8 cellular contexts compared by ENCODE assay signal in genomic region chr10:50540069-50540825, GRCh38.
A peak's percentile ranks its signal among the peaks of the same experiment; 100 is the strongest.
DNase-seq lines count a peak whose midpoint lies in the region; ATAC-seq, FAIRE-seq and TF ChIP-seq lines count a peak whose summit lies in the region.

No MANE protein-coding gene starts in this region.

- TF ChIP-seq CTCF in prostate gland (IDR thresholded peaks at IDR 0.05) (no peak), chondrocyte (IDR thresholded peaks at IDR 0.05) (no peak)

- H3K27ac ChIP-seq in prostate gland: no peak overlapping the region

- H3K4me3 Mint-ChIP-seq in activated naive CD8-positive, alpha-beta T cell treated with anti-CD3 and anti-CD28 coated beads, Interleukin-2, amount 50 U/mL, for 24 hours: peak overlapping the region; percentile 72
- H3K4me3 Mint-ChIP-seq in chondrocyte (ENCODE audit: unreplicated experiment): no peak overlapping the region

- H3K27ac Mint-ChIP-seq in activated naive CD8-positive, alpha-beta T cell treated with anti-CD3 and anti-CD28 coated beads, Interleukin-2, amount 50 U/mL, for 24 hours: peak overlapping the region; percentile 94
- no peak overlapping the region for H3K27ac Mint-ChIP-seq in chondrocyte (ENCODE audit: unreplicated experiment)

- peak; percentile 9 for DNase-seq in Daoy (ENCODE audit: low read depth)
- DNase-seq in activated naive CD8-positive, alpha-beta T cell treated with anti-CD3 and anti-CD28 coated beads, Interleukin-2, amount 50 U/mL, for 24 hours: peak; percentile 40
- no peak for DNase-seq in prostate gland (ENCODE audit: low spot score)
- no peak for DNase-seq in NCI-H2196 (lab: John Stamatoyannopoulos, UW; ENCODE audit: unreplicated experiment)
- no peak for DNase-seq in HTR-8/SVneo (ENCODE audit: insufficient read length, low spot score)
- no peak for DNase-seq in chondrocyte (ENCODE audit: low spot score)

- H3K4me3 ChIP-seq in prostate gland: no peak overlapping the region

- 83% methylated on average over 3 of the region's 3 CpGs for WGBS in prostate gland

- peak; percentile 36 for ATAC-seq in GM21360 (IDR thresholded peaks at IDR 0.05; ENCODE audit: unreplicated experiment)
- peak; percentile 46 for ATAC-seq in HG03520 (IDR thresholded peaks at IDR 0.05; ENCODE audit: unreplicated experiment)
- peak; percentile 59 for ATAC-seq in activated naive CD8-positive, alpha-beta T cell treated with anti-CD3 and anti-CD28 coated beads, Interleukin-2, amount 50 U/mL, for 24 hours

- no peaks in the 10 kb centered on the region for H3K36me3 ChIP-seq in prostate gland

- no peaks in the 10 kb centered on the region for H3K27me3 Mint-ChIP-seq in activated naive CD8-positive, alpha-beta T cell treated with anti-CD3 and anti-CD28 coated beads, Interleukin-2, amount 50 U/mL, for 24 hours
- no peaks in the 10 kb centered on the region for H3K27me3 Mint-ChIP-seq in chondrocyte (ENCODE audit: low read depth)

- intact Hi-C loops in prostate gland (cut with DNase I): no loop called here

- no peaks in the 10 kb centered on the region for H3K4me1 ChIP-seq in prostate gland (replicated peaks)

- H3K9me3 ChIP-seq in prostate gland: no peaks in the 10 kb centered on the region

- no peaks in the 10 kb centered on the region for H3K27me3 ChIP-seq in prostate gland (replicated peaks; ENCODE audit: insufficient read depth)

- peaks cover 4% of the 10 kb centered on the region for H3K36me3 Mint-ChIP-seq in activated naive CD8-positive, alpha-beta T cell treated with anti-CD3 and anti-CD28 coated beads, Interleukin-2, amount 50 U/mL, for 24 hours (ENCODE audit: low read depth)
- no peaks in the 10 kb centered on the region for H3K36me3 Mint-ChIP-seq in chondrocyte (ENCODE audit: low read depth)

- no peaks in the 10 kb centered on the region for H3K9me3 Mint-ChIP-seq in activated naive CD8-positive, alpha-beta T cell treated with anti-CD3 and anti-CD28 coated beads, Interleukin-2, amount 50 U/mL, for 24 hours
- H3K9me3 Mint-ChIP-seq in chondrocyte (ENCODE audit: low read depth): no peaks in the 10 kb centered on the region

- H3K4me1 Mint-ChIP-seq in activated naive CD8-positive, alpha-beta T cell treated with anti-CD3 and anti-CD28 coated beads, Interleukin-2, amount 50 U/mL, for 24 hours: peaks cover 92% of the 10 kb centered on the region
- peaks cover 5% of the 10 kb centered on the region for H3K4me1 Mint-ChIP-seq in chondrocyte (ENCODE audit: low read depth)

- TF ChIP-seq POLR2A in prostate gland (IDR thresholded peaks at IDR 0.05): no peak

- FAIRE-seq in HTR-8/SVneo (lab: Jason Lieb, UNC): no peak

Comparison
In these comparisons a context has a peak if more than half of its experiments do, and no peak if none do; other contexts are left out.
1. DNase-seq: peak in Daoy (single experiment) and activated naive CD8-positive, alpha-beta T cell treated with anti-CD3 and anti-CD28 coated beads, Interleukin-2, amount 50 U/mL, for 24 hours (single experiment); none in prostate gland (single experiment), NCI-H2196 (single experiment), HTR-8/SVneo (single experiment) and chondrocyte (single experiment).
2. Peak in every context shown above with its lines, with median percentiles within 50 percentile points of each other: ATAC-seq.